ENCODE assay signal across 20 cellular contexts in genomic region chr5:154966081-154966841, GRCh38. TPM values are rescaled to one million over a fixed set of nuclear protein-coding genes. Genes with fewer than 3 reads are reported as not detected.
DNase-seq lines count a peak whose midpoint lies in the region; ATAC-seq and TF ChIP-seq lines count a peak whose summit lies in the region.
"Had no signal": no experiment of that assay in that cellular context is flagged by ENCODE, and none has a peak within 500 bp of the region (broad histone marks: within the 10 kb centered on the region; RNA-seq: fewer than 3 reads in every experiment).

No MANE protein-coding gene starts in this region.

- H3K4me1 ChIP-seq in right lobe of liver (no peaks in the 10 kb centered on the region), spleen (peaks cover 0 to 30% (median 2%) of the 10 kb centered on the region in 6 donors), SK-N-SH (ENCODE audit: control insufficient read depth in 1 of 2, insufficient read depth in 2 of 2, low read depth in 1 of 2, low read length in 1 of 2) (peaks cover 0 to 4% of the 10 kb centered on the region in 2 experiments; a peak in 1 of 4 replicates)
- H3K4me1 ChIP-seq: HAP-1, Peyer's patch had no signal

- WGBS in right lobe of liver (ENCODE audit: insufficient coverage, low coverage, low lambda C conversion rate, missing lambda C conversion rate): 62% methylated on average over 2 of the region's 7 CpGs
- 52 to 89% (median 79%) methylated on average over 7 of the region's 7 CpGs for WGBS in spleen, 5 donors
- 88% methylated on average over 7 of the region's 7 CpGs for WGBS in SK-N-SH (ENCODE audit: low lambda C conversion rate)

- no peak overlapping the region for H2AFZ ChIP-seq in SK-N-SH (ENCODE audit: low read depth)

- POLR2A ChIA-PET in SK-N-SH (lab: Yijun Ruan, JAX): no interaction called here

- H3K4me1 Mint-ChIP-seq in activated naive CD4-positive, alpha-beta T cell treated with anti-CD3 and anti-CD28 coated beads, Interleukin-2, amount 10 ng/mL, durations not matched to agents 7 days and 5 days: peaks cover 3% of the 10 kb centered on the region
- H3K4me1 Mint-ChIP-seq: brain had no signal

- H3K4me2 ChIP-seq in SK-N-SH: no peak overlapping the region

- H3K4me3 Mint-ChIP-seq in activated naive CD4-positive, alpha-beta T cell treated with anti-CD3 and anti-CD28 coated beads, Interleukin-2, amount 10 ng/mL, durations not matched to agents 7 days and 5 days: no peak overlapping the region
- H3K4me3 Mint-ChIP-seq: activated T-cell treated with anti-CD3 and anti-CD28 coated beads, Interleukin-2, amount 50 U/mL, for 72 hours; brain had no signal

- H3K9me3 Mint-ChIP-seq in activated naive CD4-positive, alpha-beta T cell treated with anti-CD3 and anti-CD28 coated beads, Interleukin-2, amount 10 ng/mL, durations not matched to agents 7 days and 5 days: no peaks in the 10 kb centered on the region
- no peaks in the 10 kb centered on the region for H3K9me3 Mint-ChIP-seq in activated naive CD4-positive, alpha-beta T cell treated with anti-CD3 and anti-CD28 coated beads, Interleukin-2, amount 50 U/mL, for 72 hours
- H3K9me3 Mint-ChIP-seq: activated T-cell treated with anti-CD3 and anti-CD28 coated beads, Interleukin-2, amount 50 U/mL, for 72 hours; brain had no signal

- peaks cover 3% of the 10 kb centered on the region for H3F3A ChIP-seq in SK-N-SH (replicated peaks; ENCODE audit: insufficient read depth)

- no peak overlapping the region for H3K9ac ChIP-seq in SK-N-SH

- H3K9me3 ChIP-seq in right lobe of liver (no peaks in the 10 kb centered on the region), spleen (no peaks in the 10 kb centered on the region), SK-N-SH (no peaks in the 10 kb centered on the region)
- H3K9me3 ChIP-seq: HAP-1, Peyer's patch had no signal

- H3K4me3 ChIP-seq in right lobe of liver: no peak overlapping the region
- peak overlapping the region in 2 of 8 donors; percentile 22 to 56 for H3K4me3 ChIP-seq in spleen
- H3K4me3 ChIP-seq in SK-N-SH (ENCODE audit: low read depth in 2 of 2, low read length in 1 of 2): no peak overlapping the region
- H3K4me3 ChIP-seq: coronary artery, HAP-1, Peyer's patch had no signal

- H3K27ac ChIP-seq in right lobe of liver (peak overlapping the region in 1 of 3 donors; percentile 25), spleen (peak overlapping the region in 7 of 8 donors; percentile 52 to 81 (median 74)), SK-N-SH (ENCODE audit: low read depth in 2 of 2, low read length in 1 of 2) (no peak overlapping the region; a peak in 1 of 4 replicates)
- H3K27ac ChIP-seq: coronary artery had no signal

- no peaks in the 10 kb centered on the region for H3K27me3 ChIP-seq in right lobe of liver
- H3K27me3 ChIP-seq in spleen (replicated peaks in 1 of 7): no peaks in the 10 kb centered on the region
- no peaks in the 10 kb centered on the region for H3K27me3 ChIP-seq in SK-N-SH (ENCODE audit: insufficient read depth)
- H3K27me3 ChIP-seq: Peyer's patch had no signal

- no peaks in the 10 kb centered on the region for H3K79me2 ChIP-seq in SK-N-SH (ENCODE audit: insufficient read depth)

- ATAC-seq in activated naive CD4-positive, alpha-beta T cell treated with anti-CD3 and anti-CD28 coated beads, Interleukin-2, amount 50 U/mL, for 72 hours: no peak
- peak; percentile 59 to 82 (median 65) for ATAC-seq in right lobe of liver
- no peak for ATAC-seq in GM18867 (IDR thresholded peaks at IDR 0.05; ENCODE audit: unreplicated experiment)
- ATAC-seq: activated CD4-positive, CD25-positive, alpha-beta regulatory T cell treated with anti-CD3 and anti-CD28 coated beads, Interleukin-2, amount 50 U/mL, for 24 hours; activated T-cell treated with anti-CD3 and anti-CD28 coated beads, Interleukin-2, amount 50 U/mL, for 72 hours had no signal

- TF ChIP-seq CTCF in right lobe of liver (IDR thresholded peaks at IDR 0.05): no peak
- TF ChIP-seq CTCF in spleen (IDR thresholded peaks at IDR 0.05 in 8 of 11, conservative IDR thresholded peaks at IDR 0.05 in 3 of 11): no peak
- TF ChIP-seq CTCF in SK-N-SH (IDR thresholded peaks at IDR 0.05): no peak

- H3K36me3 Mint-ChIP-seq in activated naive CD4-positive, alpha-beta T cell treated with anti-CD3 and anti-CD28 coated beads, Interleukin-2, amount 10 ng/mL, durations not matched to agents 7 days and 5 days: peaks cover 16% of the 10 kb centered on the region
- H3K36me3 Mint-ChIP-seq in activated naive CD4-positive, alpha-beta T cell treated with anti-CD3 and anti-CD28 coated beads, Interleukin-2, amount 50 U/mL, for 72 hours: peaks cover 0 to 7% of the 10 kb centered on the region in 2 donors

- TF ChIP-seq EP300 in SK-N-SH (IDR thresholded peaks at IDR 0.05; ENCODE audit: borderline replicate concordance in 1 of 2, low read depth in 1 of 2, low read length in 1 of 2): no peak

- H3K9me2 ChIP-seq in SK-N-SH: no peaks in the 10 kb centered on the region

- no peak for DNase-seq in activated naive CD4-positive, alpha-beta T cell treated with anti-CD3 and anti-CD28 coated beads, Interleukin-2, amount 10 ng/mL, durations not matched to agents 7 days and 5 days
- no peak for DNase-seq in activated naive CD4-positive, alpha-beta T cell treated with anti-CD3 and anti-CD28 coated beads, Interleukin-2, amount 50 U/mL, for 72 hours (ENCODE audit: low spot score in 2 of 2)
- DNase-seq in dermis blood vessel endothelial cell (peak; percentile 95), right lobe of liver (no peak), spleen (no peak), RKO (ENCODE audit: low spot score) (no peak), SK-N-SH (no peak)
- DNase-seq: activated T-cell treated with anti-CD3 and anti-CD28 coated beads, Interleukin-2, amount 50 U/mL, for 72 hours; hypothalamus; NCI-H1092 treated with DMSO at 0.1 percent for 48 hours; Peyer's patch; substantia nigra had no signal

- peaks cover 0 to 22% (median 10%) of the 10 kb centered on the region in 4 donors for H3K36me3 ChIP-seq in right lobe of liver
- peaks cover 0 to 86% (median 34%) of the 10 kb centered on the region in 6 donors for H3K36me3 ChIP-seq in spleen
- peaks cover 33 to 34% of the 10 kb centered on the region in 2 experiments for H3K36me3 ChIP-seq in SK-N-SH (replicated peaks in 1 of 2; ENCODE audit: control insufficient read depth in 1 of 2, insufficient read depth in 2 of 2, low read length in 1 of 2)

- intact Hi-C loops in right lobe of liver (cut with DNase I) (no loop called here), spleen (cut with DNase I; ENCODE audit: low total_unique reads) (no loop called here)

- H3K27me3 Mint-ChIP-seq in activated naive CD4-positive, alpha-beta T cell treated with anti-CD3 and anti-CD28 coated beads, Interleukin-2, amount 10 ng/mL, durations not matched to agents 7 days and 5 days: no peaks in the 10 kb centered on the region
- H3K27me3 Mint-ChIP-seq: brain had no signal

- TF ChIP-seq POLR2A in right lobe of liver (IDR thresholded peaks at IDR 0.05) (no peak), spleen (IDR thresholded peaks at IDR 0.05) (no peak)

- peak overlapping the region; percentile 42 for H3K27ac Mint-ChIP-seq in activated naive CD4-positive, alpha-beta T cell treated with anti-CD3 and anti-CD28 coated beads, Interleukin-2, amount 10 ng/mL, durations not matched to agents 7 days and 5 days
- H3K27ac Mint-ChIP-seq in activated naive CD4-positive, alpha-beta T cell treated with anti-CD3 and anti-CD28 coated beads, Interleukin-2, amount 50 U/mL, for 72 hours: no peak overlapping the region
- H3K27ac Mint-ChIP-seq: activated T-cell treated with anti-CD3 and anti-CD28 coated beads, Interleukin-2, amount 50 U/mL, for 72 hours; brain had no signal

- no peak for TF ChIP-seq RAD21 in SK-N-SH (IDR thresholded peaks at IDR 0.05; ENCODE audit: low read length)

- CTCF ChIA-PET in activated naive CD4-positive, alpha-beta T cell treated with anti-CD3 and anti-CD28 coated beads, Interleukin-2, amount 10 ng/mL, durations not matched to agents 7 days and 5 days (lab: Charles Lee): no interaction called here
- CTCF ChIA-PET in SK-N-SH (lab: Yijun Ruan, JAX): interaction anchor here (0.6 to 2.1 kb wide), 4 partner anchors 147 to 581 kb away, joined by 3 to 6 read pairs (median 3); no protein-coding TSS in a partner anchor

- H4K20me1 ChIP-seq in SK-N-SH (ENCODE audit: insufficient read depth): no peaks in the 10 kb centered on the region

TF ChIP-seq in SK-N-SH, 30 proteins besides CTCF, POLR2A, EP300 and RAD21 (continues in another document):
- no peak for TF ChIP-seq YY1 (IDR thresholded peaks at IDR 0.05; ENCODE audit: low read depth)
- TF ChIP-seq EZH2phosphoT487 (IDR thresholded peaks at IDR 0.05; ENCODE audit: borderline replicate concordance, low read depth): no peak

RNA-seq across cellular contexts. Expression of gene MRPL22, which starts 25.4 kb away (rescaled TPM):
- 100 to 1,000 TPM in 1 of 2 donors, 10 to 100 TPM in 1; 80.1 to 120 TPM for total RNA-seq in activated naive CD4-positive, alpha-beta T cell treated with anti-CD3 and anti-CD28 coated beads, Interleukin-2, amount 50 U/mL, for 72 hours
- total RNA-seq in dermis blood vessel endothelial cell: 24.0 and 35.6 TPM in 2 replicates
- total RNA-seq in right lobe of liver: 10 to 100 TPM; 22.0 to 30.9 (median 26.4) TPM
- 10 to 100 TPM; 11.8 to 37.9 (median 31.5) TPM for total RNA-seq in spleen
- 10 to 100 TPM; 37.3 to 55.0 (median 47.4) TPM for polyA plus RNA-seq in spleen
- polyA plus RNA-seq in SK-N-SH (2012; rRNA removed): 41.0 and 50.7 TPM in 2 replicates
- 48.1 and 66.9 TPM in 2 replicates for polyA plus RNA-seq in SK-N-SH (2012; cell fraction: cytosol; rRNA removed)
- 23.8 and 27.3 TPM in 2 replicates for polyA plus RNA-seq in SK-N-SH (2012; cell fraction: nucleus; rRNA removed)

RNA-seq across cellular contexts. Expression of gene GEMIN5, which starts 28.2 kb away (rescaled TPM):
- 10 to 100 TPM; 28.4 to 30.5 TPM for total RNA-seq in activated naive CD4-positive, alpha-beta T cell treated with anti-CD3 and anti-CD28 coated beads, Interleukin-2, amount 50 U/mL, for 72 hours
- total RNA-seq in dermis blood vessel endothelial cell: 19.7 and 27.5 TPM in 2 replicates
- 10 to 100 TPM in 1 of 6 experiments, 1 to 10 TPM in 5; 5.7 to 11.3 (median 7.5) TPM for total RNA-seq in right lobe of liver
- total RNA-seq in spleen: 10 to 100 TPM; 11.5 to 16.1 (median 14.9) TPM
- polyA plus RNA-seq in spleen: 1 to 10 TPM; 3.2 to 4.9 (median 3.7) TPM
- polyA plus RNA-seq in SK-N-SH (2012; rRNA removed): 6.6 and 8.4 TPM in 2 replicates
- polyA plus RNA-seq in SK-N-SH (2012; cell fraction: cytosol; rRNA removed): 6.2 and 7.5 TPM in 2 replicates
- 8.9 and 9.9 TPM in 2 replicates for polyA plus RNA-seq in SK-N-SH (2012; cell fraction: nucleus; rRNA removed)

RNA-seq across cellular contexts. Expression of gene KIF4B, which starts 47.3 kb away (rescaled TPM):
- under 1 TPM; 0.11 to 0.14 TPM for total RNA-seq in activated naive CD4-positive, alpha-beta T cell treated with anti-CD3 and anti-CD28 coated beads, Interleukin-2, amount 50 U/mL, for 72 hours
- total RNA-seq in dermis blood vessel endothelial cell: 0.17 and 0.42 TPM in 2 replicates
- not detected for total RNA-seq in right lobe of liver
- total RNA-seq in spleen: under 1 TPM in 4 of 7 donors, not detected in 3; 0.06 to 0.26 (median 0.16) TPM
- not detected for polyA plus RNA-seq in spleen
- polyA plus RNA-seq in SK-N-SH (2012; rRNA removed): 0.02 and 0.03 TPM in 2 replicates
- 0.01 and 0.03 TPM in 2 replicates for polyA plus RNA-seq in SK-N-SH (2012; cell fraction: cytosol; rRNA removed)
- 0.02 TPM in 1 of 2 replicates, not detected in the other for polyA plus RNA-seq in SK-N-SH (2012; cell fraction: nucleus; rRNA removed)
- total RNA-seq: mononuclear cell, Peyer's patch had no signal
- polyA plus RNA-seq: BJ, keratinocyte had no signal

Comparison
In these comparisons a context has a peak if more than half of its experiments do, and no peak if none do; other contexts are left out.
1. ATAC-seq: peak in right lobe of liver (4 of 4); none in activated naive CD4-positive, alpha-beta T cell treated with anti-CD3 and anti-CD28 coated beads, Interleukin-2, amount 50 U/mL, for 72 hours (0 of 2) and GM18867 (single experiment).
2. H3K27ac ChIP-seq: peak in spleen (7 of 8); none in SK-N-SH (0 of 2).